1 cellular context compared by ENCODE assay signal in genomic region chr6:10957414-10957886, GRCh38.
A peak's percentile ranks its signal among the peaks of the same experiment; 100 is the strongest.
TF ChIP-seq lines count a peak whose summit lies in the region.

No MANE protein-coding gene starts in this region.

TF ChIP-seq in HepG2, 621 proteins besides CTCF, POLR2A, EP300 and RAD21 (continued from another document and continues in another):
- TF ChIP-seq ZNF576 (CRISPR knock-in tag; IDR thresholded peaks at IDR 0.05) (no peak), MEIS2 (CRISPR knock-in tag; IDR thresholded peaks at IDR 0.05) (peak; percentile 74; the same call in 1 of the 2 replicates), ZNF12 (CRISPR knock-in tag; IDR thresholded peaks at IDR 0.05) (no peak), ZNF83 (CRISPR knock-in tag; IDR thresholded peaks at IDR 0.05; ENCODE audit: borderline replicate concordance) (no peak), ZNF292 (CRISPR knock-in tag; IDR thresholded peaks at IDR 0.05; ENCODE audit: borderline replicate concordance, low read depth) (peak; percentile 93), ZBTB1 (CRISPR knock-in tag; IDR thresholded peaks at IDR 0.05; ENCODE audit: borderline replicate concordance) (no peak), ZNF329 (CRISPR knock-in tag; IDR thresholded peaks at IDR 0.05; ENCODE audit: low read depth) (no peak), SETDB1 (CRISPR knock-in tag; IDR thresholded peaks at IDR 0.05; ENCODE audit: borderline replicate concordance) (no peak), NFYC (CRISPR knock-in tag; IDR thresholded peaks at IDR 0.05) (no peak), ETS1 (CRISPR knock-in tag; IDR thresholded peaks at IDR 0.05) (no peak), FOXK2 (IDR thresholded peaks at IDR 0.05) (peak; percentile 52; the same call in 1 of the 2 replicates), ZSCAN25 (CRISPR knock-in tag; IDR thresholded peaks at IDR 0.05) (no peak), ZSCAN5A (CRISPR knock-in tag; IDR thresholded peaks at IDR 0.05; ENCODE audit: borderline replicate concordance) (no peak), KLF15 (CRISPR knock-in tag; IDR thresholded peaks at IDR 0.05; ENCODE audit: borderline replicate concordance) (no peak), SSRP1 (CRISPR knock-in tag; IDR thresholded peaks at IDR 0.05) (0 out of 2 replicates have a peak, but pooled peaks have one; percentile 27), ZNF350 (CRISPR knock-in tag; IDR thresholded peaks at IDR 0.05; ENCODE audit: borderline replicate concordance, low read depth) (peak; percentile 63), FOXK1 (CRISPR knock-in tag; IDR thresholded peaks at IDR 0.05; ENCODE audit: borderline replicate concordance, low read depth) (peak; percentile 95), MBD4 (IDR thresholded peaks at IDR 0.05; ENCODE audit: borderline replicate concordance, low read length) (no peak), ZNF619 (CRISPR knock-in tag; IDR thresholded peaks at IDR 0.05) (no peak), ZNF800 (CRISPR knock-in tag; IDR thresholded peaks at IDR 0.05) (no peak), ZNF367 (CRISPR knock-in tag; IDR thresholded peaks at IDR 0.05; ENCODE audit: borderline replicate concordance) (no peak), ZNF878 (CRISPR knock-in tag; IDR thresholded peaks at IDR 0.05) (no peak), GATAD1 (CRISPR knock-in tag; IDR thresholded peaks at IDR 0.05) (peak; percentile 39; the same call in 1 of the 2 replicates), HOXA3 (CRISPR knock-in tag; IDR thresholded peaks at IDR 0.05) (peak; percentile 83), ZNF589 (CRISPR knock-in tag; conservative IDR thresholded peaks at IDR 0.05) (no peak), ZNF510 (CRISPR knock-in tag; IDR thresholded peaks at IDR 0.05; ENCODE audit: low read depth) (no peak), KAT2B (IDR thresholded peaks at IDR 0.05; ENCODE audit: borderline replicate concordance, low read depth, low read length) (no peak), ZNF138 (CRISPR knock-in tag; IDR thresholded peaks at IDR 0.05; ENCODE audit: low read depth) (no peak), IKZF4 (CRISPR knock-in tag; IDR thresholded peaks at IDR 0.05; ENCODE audit: borderline replicate concordance, low read depth, not compliant biosample characterization) (no peak), MYC (CRISPR knock-in tag; IDR thresholded peaks at IDR 0.05; ENCODE audit: borderline replicate concordance) (peak; percentile 51; the same call in 1 of the 2 replicates), NRL (CRISPR knock-in tag; IDR thresholded peaks at IDR 0.05; ENCODE audit: borderline replicate concordance) (no peak), SMAD9 (CRISPR knock-in tag; IDR thresholded peaks at IDR 0.05) (no peak), HDAC2 (CRISPR knock-in tag; IDR thresholded peaks at IDR 0.05) (peak; percentile 85), MYNN (CRISPR knock-in tag; IDR thresholded peaks at IDR 0.05; ENCODE audit: low read depth) (no peak), NFE2L1 (CRISPR knock-in tag; IDR thresholded peaks at IDR 0.05; ENCODE audit: borderline replicate concordance) (no peak), ZNF772 (CRISPR knock-in tag; IDR thresholded peaks at IDR 0.05) (no peak), MIER2 (CRISPR knock-in tag; IDR thresholded peaks at IDR 0.05) (0 out of 2 replicates have a peak, but pooled peaks have one; percentile 40), ARHGAP35 (CRISPR knock-in tag; IDR thresholded peaks at IDR 0.05; ENCODE audit: borderline replicate concordance) (no peak), MED1 (CRISPR knock-in tag; IDR thresholded peaks at IDR 0.05) (peak; percentile 91), ZNF598 (CRISPR knock-in tag; IDR thresholded peaks at IDR 0.05; ENCODE audit: borderline replicate concordance) (no peak), ZNF24 (IDR thresholded peaks at IDR 0.05) (no peak), ASH2L (IDR thresholded peaks at IDR 0.05; ENCODE audit: insufficient read length, low read depth, low read length) (peak; percentile 44), CEBPB (IDR thresholded peaks at IDR 0.05; ENCODE audit: borderline replicate concordance, low read depth, low read length) (peak; percentile 45; the same call in 1 of the 2 replicates), NFE2L2 (IDR thresholded peaks at IDR 0.05; ENCODE audit: low read length) (no peak)
- TF ChIP-seq, protein P1, sequence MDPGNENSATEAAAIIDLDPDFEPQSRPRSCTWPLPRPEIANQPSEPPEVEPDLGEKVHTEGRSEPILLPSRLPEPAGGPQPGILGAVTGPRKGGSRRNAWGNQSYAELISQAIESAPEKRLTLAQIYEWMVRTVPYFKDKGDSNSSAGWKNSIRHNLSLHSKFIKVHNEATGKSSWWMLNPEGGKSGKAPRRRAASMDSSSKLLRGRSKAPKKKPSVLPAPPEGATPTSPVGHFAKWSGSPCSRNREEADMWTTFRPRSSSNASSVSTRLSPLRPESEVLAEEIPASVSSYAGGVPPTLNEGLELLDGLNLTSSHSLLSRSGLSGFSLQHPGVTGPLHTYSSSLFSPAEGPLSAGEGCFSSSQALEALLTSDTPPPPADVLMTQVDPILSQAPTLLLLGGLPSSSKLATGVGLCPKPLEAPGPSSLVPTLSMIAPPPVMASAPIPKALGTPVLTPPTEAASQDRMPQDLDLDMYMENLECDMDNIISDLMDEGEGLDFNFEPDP (CRISPR knock-in tag; conservative IDR thresholded peaks at IDR 0.05): no peak
- TF ChIP-seq, protein P2, sequence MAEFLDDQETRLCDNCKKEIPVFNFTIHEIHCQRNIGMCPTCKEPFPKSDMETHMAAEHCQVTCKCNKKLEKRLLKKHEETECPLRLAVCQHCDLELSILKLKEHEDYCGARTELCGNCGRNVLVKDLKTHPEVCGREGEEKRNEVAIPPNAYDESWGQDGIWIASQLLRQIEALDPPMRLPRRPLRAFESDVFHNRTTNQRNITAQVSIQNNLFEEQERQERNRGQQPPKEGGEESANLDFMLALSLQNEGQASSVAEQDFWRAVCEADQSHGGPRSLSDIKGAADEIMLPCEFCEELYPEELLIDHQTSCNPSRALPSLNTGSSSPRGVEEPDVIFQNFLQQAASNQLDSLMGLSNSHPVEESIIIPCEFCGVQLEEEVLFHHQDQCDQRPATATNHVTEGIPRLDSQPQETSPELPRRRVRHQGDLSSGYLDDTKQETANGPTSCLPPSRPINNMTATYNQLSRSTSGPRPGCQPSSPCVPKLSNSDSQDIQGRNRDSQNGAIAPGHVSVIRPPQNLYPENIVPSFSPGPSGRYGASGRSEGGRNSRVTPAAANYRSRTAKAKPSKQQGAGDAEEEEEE (CRISPR knock-in tag; IDR thresholded peaks at IDR 0.05; ENCODE audit: borderline replicate concordance): no peak
- TF ChIP-seq, protein P3, sequence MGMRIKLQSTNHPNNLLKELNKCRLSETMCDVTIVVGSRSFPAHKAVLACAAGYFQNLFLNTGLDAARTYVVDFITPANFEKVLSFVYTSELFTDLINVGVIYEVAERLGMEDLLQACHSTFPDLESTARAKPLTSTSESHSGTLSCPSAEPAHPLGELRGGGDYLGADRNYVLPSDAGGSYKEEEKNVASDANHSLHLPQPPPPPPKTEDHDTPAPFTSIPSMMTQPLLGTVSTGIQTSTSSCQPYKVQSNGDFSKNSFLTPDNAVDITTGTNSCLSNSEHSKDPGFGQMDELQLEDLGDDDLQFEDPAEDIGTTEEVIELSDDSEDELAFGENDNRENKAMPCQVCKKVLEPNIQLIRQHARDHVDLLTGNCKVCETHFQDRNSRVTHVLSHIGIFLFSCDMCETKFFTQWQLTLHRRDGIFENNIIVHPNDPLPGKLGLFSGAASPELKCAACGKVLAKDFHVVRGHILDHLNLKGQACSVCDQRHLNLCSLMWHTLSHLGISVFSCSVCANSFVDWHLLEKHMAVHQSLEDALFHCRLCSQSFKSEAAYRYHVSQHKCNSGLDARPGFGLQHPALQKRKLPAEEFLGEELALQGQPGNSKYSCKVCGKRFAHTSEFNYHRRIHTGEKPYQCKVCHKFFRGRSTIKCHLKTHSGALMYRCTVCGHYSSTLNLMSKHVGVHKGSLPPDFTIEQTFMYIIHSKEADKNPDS (CRISPR knock-in tag; IDR thresholded peaks at IDR 0.05): no peak
- TF ChIP-seq, protein P4, sequence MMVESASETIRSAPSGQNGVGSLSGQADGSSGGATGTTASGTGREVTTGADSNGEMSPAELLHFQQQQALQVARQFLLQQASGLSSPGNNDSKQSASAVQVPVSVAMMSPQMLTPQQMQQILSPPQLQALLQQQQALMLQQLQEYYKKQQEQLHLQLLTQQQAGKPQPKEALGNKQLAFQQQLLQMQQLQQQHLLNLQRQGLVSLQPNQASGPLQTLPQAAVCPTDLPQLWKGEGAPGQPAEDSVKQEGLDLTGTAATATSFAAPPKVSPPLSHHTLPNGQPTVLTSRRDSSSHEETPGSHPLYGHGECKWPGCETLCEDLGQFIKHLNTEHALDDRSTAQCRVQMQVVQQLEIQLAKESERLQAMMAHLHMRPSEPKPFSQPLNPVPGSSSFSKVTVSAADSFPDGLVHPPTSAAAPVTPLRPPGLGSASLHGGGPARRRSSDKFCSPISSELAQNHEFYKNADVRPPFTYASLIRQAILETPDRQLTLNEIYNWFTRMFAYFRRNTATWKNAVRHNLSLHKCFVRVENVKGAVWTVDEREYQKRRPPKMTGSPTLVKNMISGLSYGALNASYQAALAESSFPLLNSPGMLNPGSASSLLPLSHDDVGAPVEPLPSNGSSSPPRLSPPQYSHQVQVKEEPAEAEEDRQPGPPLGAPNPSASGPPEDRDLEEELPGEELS (CRISPR knock-in tag; IDR thresholded peaks at IDR 0.05): peak; percentile 63
- TF ChIP-seq, protein P5, sequence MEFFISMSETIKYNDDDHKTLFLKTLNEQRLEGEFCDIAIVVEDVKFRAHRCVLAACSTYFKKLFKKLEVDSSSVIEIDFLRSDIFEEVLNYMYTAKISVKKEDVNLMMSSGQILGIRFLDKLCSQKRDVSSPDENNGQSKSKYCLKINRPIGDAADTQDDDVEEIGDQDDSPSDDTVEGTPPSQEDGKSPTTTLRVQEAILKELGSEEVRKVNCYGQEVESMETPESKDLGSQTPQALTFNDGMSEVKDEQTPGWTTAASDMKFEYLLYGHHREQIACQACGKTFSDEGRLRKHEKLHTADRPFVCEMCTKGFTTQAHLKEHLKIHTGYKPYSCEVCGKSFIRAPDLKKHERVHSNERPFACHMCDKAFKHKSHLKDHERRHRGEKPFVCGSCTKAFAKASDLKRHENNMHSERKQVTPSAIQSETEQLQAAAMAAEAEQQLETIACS (CRISPR knock-in tag; IDR thresholded peaks at IDR 0.05): no peak
- TF ChIP-seq, protein P6, sequence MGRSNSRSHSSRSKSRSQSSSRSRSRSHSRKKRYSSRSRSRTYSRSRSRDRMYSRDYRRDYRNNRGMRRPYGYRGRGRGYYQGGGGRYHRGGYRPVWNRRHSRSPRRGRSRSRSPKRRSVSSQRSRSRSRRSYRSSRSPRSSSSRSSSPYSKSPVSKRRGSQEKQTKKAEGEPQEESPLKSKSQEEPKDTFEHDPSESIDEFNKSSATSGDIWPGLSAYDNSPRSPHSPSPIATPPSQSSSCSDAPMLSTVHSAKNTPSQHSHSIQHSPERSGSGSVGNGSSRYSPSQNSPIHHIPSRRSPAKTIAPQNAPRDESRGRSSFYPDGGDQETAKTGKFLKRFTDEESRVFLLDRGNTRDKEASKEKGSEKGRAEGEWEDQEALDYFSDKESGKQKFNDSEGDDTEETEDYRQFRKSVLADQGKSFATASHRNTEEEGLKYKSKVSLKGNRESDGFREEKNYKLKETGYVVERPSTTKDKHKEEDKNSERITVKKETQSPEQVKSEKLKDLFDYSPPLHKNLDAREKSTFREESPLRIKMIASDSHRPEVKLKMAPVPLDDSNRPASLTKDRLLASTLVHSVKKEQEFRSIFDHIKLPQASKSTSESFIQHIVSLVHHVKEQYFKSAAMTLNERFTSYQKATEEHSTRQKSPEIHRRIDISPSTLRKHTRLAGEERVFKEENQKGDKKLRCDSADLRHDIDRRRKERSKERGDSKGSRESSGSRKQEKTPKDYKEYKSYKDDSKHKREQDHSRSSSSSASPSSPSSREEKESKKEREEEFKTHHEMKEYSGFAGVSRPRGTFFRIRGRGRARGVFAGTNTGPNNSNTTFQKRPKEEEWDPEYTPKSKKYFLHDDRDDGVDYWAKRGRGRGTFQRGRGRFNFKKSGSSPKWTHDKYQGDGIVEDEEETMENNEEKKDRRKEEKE (IDR thresholded peaks at IDR 0.05): no peak
